In genomic region chr4:108060164-108060563, GRCh38 we compare ENCODE assay signal across 8 cellular contexts.
DNase-seq lines count a peak whose midpoint lies in the region; ATAC-seq and TF ChIP-seq lines count a peak whose summit lies in the region.
"Had no signal": no experiment of that assay in that cellular context is flagged by ENCODE, and none has a peak within 500 bp of the region (broad histone marks: within the 10 kb centered on the region; RNA-seq: fewer than 3 reads in every experiment).

No MANE protein-coding gene starts in this region.

- DNase-seq in GM12864 (ENCODE audit: low read depth) (no peak), NCI-H2227 treated with DMSO at 0.1 percent for 48 hours (lab: John Stamatoyannopoulos, UW) (peak; percentile 12), cerebellar cortex (ENCODE audit: low spot score) (peak; percentile 6), myocyte (ENCODE audit: low read depth) (peak; percentile 74), HK-2 (ENCODE audit: unreplicated experiment) (no peak)
- DNase-seq: naive B cell had no signal

- ATAC-seq in GM21528 (IDR thresholded peaks at IDR 0.05; ENCODE audit: low FRiP score, unreplicated experiment) (no peak), GM18868 (IDR thresholded peaks at IDR 0.05; ENCODE audit: unreplicated experiment) (no peak)

- no peak overlapping the region for H3K4me3 ChIP-seq in GM12864 (ENCODE audit: low read depth, low read length)

- peak; percentile 24 for TF ChIP-seq CTCF in GM12864 (IDR thresholded peaks at IDR 0.05; ENCODE audit: low read depth, low read length, missing control alignments)

Comparison
In these comparisons a context has a peak if more than half of its experiments do, and no peak if none do; other contexts are left out.
1. DNase-seq: peak in NCI-H2227 treated with DMSO at 0.1 percent for 48 hours (single experiment), cerebellar cortex (single experiment) and myocyte (single experiment); none in GM12864 (single experiment) and HK-2 (single experiment).